ENCODE assay signal across 24 cellular contexts in the genomic region with DNA sequence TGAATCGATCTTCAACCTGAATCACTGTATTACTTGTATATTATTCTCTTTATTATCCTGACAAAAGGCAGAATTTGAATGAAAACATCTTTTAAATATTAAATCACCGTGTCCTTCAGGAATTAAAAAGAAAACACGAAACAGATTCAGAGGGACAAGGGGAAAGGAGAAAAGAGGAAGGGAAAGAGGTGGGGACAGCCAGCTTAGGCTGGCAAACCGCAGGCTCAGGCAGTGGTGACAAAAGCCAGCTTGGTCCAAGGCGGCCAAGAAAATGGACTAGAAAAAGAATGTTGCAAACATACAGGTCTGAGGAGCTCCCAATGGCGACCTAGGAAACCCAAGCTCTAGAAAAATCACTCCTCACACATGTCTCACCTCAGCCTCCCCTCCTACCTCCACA. TPM values are rescaled to one million over a fixed set of nuclear protein-coding genes. Genes with fewer than 3 reads are reported as not detected.
DNase-seq lines count a peak whose midpoint lies in the region; ATAC-seq and TF ChIP-seq lines count a peak whose summit lies in the region.
"Had no signal": no experiment of that assay in that cellular context is flagged by ENCODE, and none has a peak within 500 bp of the region (broad histone marks: within the 10 kb centered on the region; RNA-seq: fewer than 3 reads in every experiment).

No MANE protein-coding gene starts in this region.

- H3K9me2 ChIP-seq in Loucy (replicated peaks; ENCODE audit: low read depth, low read length) = no peaks in the 10 kb centered on the region

- peak overlapping the region; percentile 75 for H3K27ac ChIP-seq in psoas muscle
- no peak overlapping the region for H3K27ac ChIP-seq in testis
- H3K27ac ChIP-seq: hepatocyte, HL-60, left ventricle myocardium inferior, SJCRH30 had no signal

- H4K20me1 ChIP-seq in Loucy (ENCODE audit: insufficient read depth, low read length, poor library complexity, severe bottlenecking) = peaks cover 75% of the 10 kb centered on the region

- no peaks in the 10 kb centered on the region for H3K36me3 ChIP-seq in Loucy (ENCODE audit: insufficient read depth, low read length)
- no peaks in the 10 kb centered on the region for H3K36me3 ChIP-seq in psoas muscle (ENCODE audit: insufficient read depth in 1 of 2, low read depth in 1 of 2)
- no peaks in the 10 kb centered on the region for H3K36me3 ChIP-seq in testis (ENCODE audit: low read depth, missing control alignments)
- H3K36me3 ChIP-seq: left ventricle myocardium inferior, Peyer's patch, SJCRH30 had no signal

- intact Hi-C loops in psoas muscle (cut with DNase I) = no loop called here
- intact Hi-C loops in Right ventricle myocardium superior (cut with DNase I) = no loop called here
- intact Hi-C loops in testis (cut with DNase I; ENCODE audit: low total_unique reads) = no loop called here

- H3K4me1 ChIP-seq in Loucy (ENCODE audit: insufficient read depth, low read length, poor library complexity, severe bottlenecking) (peaks cover 99% of the 10 kb centered on the region), psoas muscle (peaks cover 16% of the 10 kb centered on the region), testis (peaks cover 4% of the 10 kb centered on the region)
- H3K4me1 ChIP-seq: SJCRH30 had no signal

- 84 to 86% (median 84%) methylated on average over 6 of the region's 6 CpGs for WGBS in psoas muscle, 3 donors
- WGBS in testis, 2 donors = 84 to 86% methylated on average over 6 of the region's 6 CpGs

- peak overlapping the region; percentile 93 for H3K4me3 ChIP-seq in Loucy (ENCODE audit: low read length, poor library complexity, severe bottlenecking)
- H3K4me3 ChIP-seq in psoas muscle = no peak overlapping the region
- no peak overlapping the region for H3K4me3 ChIP-seq in testis
- H3K4me3 ChIP-seq: hepatocyte, left ventricle myocardium inferior, Peyer's patch, SJCRH30 had no signal

- H3K9me3 ChIP-seq in Loucy (ENCODE audit: insufficient read depth, low read depth, low read length) (no peaks in the 10 kb centered on the region), psoas muscle (no peaks in the 10 kb centered on the region), testis (no peaks in the 10 kb centered on the region)
- H3K9me3 ChIP-seq: left ventricle myocardium inferior, Peyer's patch, SJCRH30 had no signal

- H2AFZ ChIP-seq in Loucy (ENCODE audit: low read length) = no peak overlapping the region
- H2AFZ ChIP-seq: hepatocyte had no signal

- H3K4me2 ChIP-seq in Loucy (ENCODE audit: low read depth, low read length, poor library complexity, severe bottlenecking) = peak overlapping the region; percentile 93
- H3K4me2 ChIP-seq: hepatocyte had no signal

- peaks cover 100% of the 10 kb centered on the region for H3K79me2 ChIP-seq in Loucy (ENCODE audit: insufficient read depth, low read length)

- TF ChIP-seq POLR2A in testis (IDR thresholded peaks at IDR 0.05) = no peak

- H3K9ac ChIP-seq in Loucy (ENCODE audit: low read depth, low read length, poor library complexity, severe bottlenecking) = peak overlapping the region; percentile 26

- ATAC-seq in GM18909 (IDR thresholded peaks at IDR 0.05; ENCODE audit: poor library complexity, unreplicated experiment) (peak; percentile 35), psoas muscle (no peak), Right ventricle myocardium superior (ENCODE audit: poor library complexity) (no peak)
- ATAC-seq: activated CD8-positive, alpha-beta memory T cell treated with anti-CD3 and anti-CD28 coated beads, Interleukin-2, amount 10 ng/mL, durations not matched to agents 7 days and 5 days; activated naive CD4-positive, alpha-beta T cell treated with anti-CD3 and anti-CD28 coated beads, Interleukin-2, amount 50 U/mL, for 72 hours had no signal

- TF ChIP-seq CTCF in Loucy (conservative IDR thresholded peaks at IDR 0.05; ENCODE audit: low read length) (no peak), psoas muscle (IDR thresholded peaks at IDR 0.05) (no peak), testis (IDR thresholded peaks at IDR 0.05) (no peak)

- no peaks in the 10 kb centered on the region for H3K27me3 ChIP-seq in Loucy (ENCODE audit: insufficient read depth, low read length, poor library complexity, severe bottlenecking)
- no peaks in the 10 kb centered on the region for H3K27me3 ChIP-seq in psoas muscle (ENCODE audit: insufficient read depth in 3 of 3, low read length in 2 of 3)
- no peaks in the 10 kb centered on the region for H3K27me3 ChIP-seq in testis
- H3K27me3 ChIP-seq: hepatocyte, Peyer's patch, SJCRH30 had no signal

- peaks cover 7% of the 10 kb centered on the region; the same call in 1 of the 2 replicates for H3F3A ChIP-seq in Loucy (ENCODE audit: low read depth)

- DNase-seq in UCSD-AML1 (lab: John Stamatoyannopoulos, UW; ENCODE audit: unreplicated experiment) (peak; percentile 32), psoas muscle (no peak), Right ventricle myocardium superior (no peak), testis (no peak), AML-193 (lab: John Stamatoyannopoulos, UW) (no peak)
- no peak for DNase-seq in activated effector memory CD4-positive, alpha-beta T cell treated with Interleukin-2 at 50 U/mL for 16 hours
- DNase-seq: activated CD4-positive, alpha-beta T cell treated with anti-CD3 and anti-CD28 coated beads, Interleukin-2, amount 10 ng/mL, durations not matched to agents 24 days and 14 days; activated CD8-positive, alpha-beta memory T cell treated with anti-CD3 and anti-CD28 coated beads, Interleukin-2, amount 10 ng/mL, durations not matched to agents 7 days and 5 days; CD4-positive, alpha-beta memory T cell; effector CD4-positive, alpha-beta T cell; erythroblast; foreskin melanocyte; IMR-90; left ventricle myocardium inferior; NCI-H1694; NCI-H748 treated with DMSO at 0.1 percent for 48 hours; Peyer's patch; SJCRH30; T-helper 1 cell had no signal

RNA-seq across cellular contexts. Expression of gene B4GALT6, which starts 6.8 kb away (rescaled TPM):
- total RNA-seq in psoas muscle = 10 to 100 TPM in 1 of 4 donors, 1 to 10 TPM in 3; 4.1 to 13.3 (median 9.0) TPM
- polyA plus RNA-seq in psoas muscle = 1 to 10 TPM in 2 of 3 donors, under 1 TPM in 1; 0.98 to 6.7 (median 4.0) TPM
- total RNA-seq in Right ventricle myocardium superior = 7.4 TPM
- 10 to 100 TPM; 14.9 to 19.5 TPM for total RNA-seq in testis
- polyA plus RNA-seq in testis (ENCODE audit: insufficient read depth, low read depth, low replicate concordance) = 12.1 TPM
- polyA plus RNA-seq: CD4-positive, alpha-beta memory T cell had no signal
